Comparison of ENCODE assay signal across 8 cellular contexts in genomic region chr3:125055913-125056705, GRCh38. TPM values are rescaled to one million over a fixed set of nuclear protein-coding genes. Genes with fewer than 3 reads are reported as not detected.
DNase-seq lines count a peak whose midpoint lies in the region; ATAC-seq and TF ChIP-seq lines count a peak whose summit lies in the region.

TSS of gene HEG1 (minus strand) at chr3:125055997. CDS start at chr3:125055890, 107 bp downstream.

- H3K36me3 ChIP-seq in A673 (ENCODE audit: insufficient read depth, low read length, poor library complexity, severe bottlenecking), result no peaks in the 10 kb centered on the region
- H3K36me3 ChIP-seq in fibroblast of lung (ENCODE audit: control insufficient read depth, insufficient read depth, low read length), result peaks cover 2% of the 10 kb centered on the region

- no peaks in the 10 kb centered on the region for H3K9me3 Mint-ChIP-seq in natural killer cell treated with Interleukin-12 subunit alpha and Interleukin-12 subunit beta and Interleukin-15 and Interleukin-18, amount 100 ng/mL, for 72 hours

- H3K36me3 Mint-ChIP-seq in natural killer cell treated with Interleukin-12 subunit alpha and Interleukin-12 subunit beta and Interleukin-15 and Interleukin-18, amount 100 ng/mL, for 72 hours, result no peaks in the 10 kb centered on the region

- H3K27ac ChIP-seq in A673 (ENCODE audit: low read depth, low read length, poor library complexity, severe bottlenecking), result peak within 1 kb of the TSS; percentile 93
- H3K27ac ChIP-seq in fibroblast of lung (ENCODE audit: insufficient read depth, low read length), result peak within 1 kb of the TSS; percentile 87

- H4K20me1 ChIP-seq in fibroblast of lung (ENCODE audit: control insufficient read depth, extremely low read depth, insufficient read depth, low read length), result no peaks in the 10 kb centered on the region

- TF ChIP-seq CTCF in A673 (conservative IDR thresholded peaks at IDR 0.05; ENCODE audit: low read depth, low read length) (no peak), fibroblast of lung (conservative IDR thresholded peaks at IDR 0.05 in 1 of 2, IDR thresholded peaks at IDR 0.05 in 1 of 2; ENCODE audit: low read depth in 1 of 2, low read length in 2 of 2) (no peak)

- H3K9me3 ChIP-seq in A673 (ENCODE audit: low read depth, low read length, poor library complexity, severe bottlenecking) (no peaks in the 10 kb centered on the region), fibroblast of lung (ENCODE audit: control insufficient read depth, insufficient read depth, low read depth, low read length) (no peaks in the 10 kb centered on the region)

- intact Hi-C loops in A673 (cut with micrococcal nuclease; ENCODE audit: unreplicated experiment), result no loop called here

- H3K27me3 ChIP-seq in A673 (replicated peaks; ENCODE audit: insufficient read depth, low read depth, low read length, poor library complexity) (no peaks in the 10 kb centered on the region), fibroblast of lung (ENCODE audit: control insufficient read depth, insufficient read depth, low read length) (no peaks in the 10 kb centered on the region)

- ATAC-seq in GM18858 (IDR thresholded peaks at IDR 0.05; ENCODE audit: unreplicated experiment), result peak; percentile 56
- peak; percentile 45 for ATAC-seq in HG03135 (IDR thresholded peaks at IDR 0.05; ENCODE audit: unreplicated experiment)
- peak; percentile 88 for ATAC-seq in natural killer cell treated with Interleukin-12 subunit alpha and Interleukin-12 subunit beta and Interleukin-15 and Interleukin-18, amount 100 ng/mL, for 72 hours

- CTCF ChIA-PET in A673 (lab: Charles Lee), result no interaction called here

- DNase-seq in A673 (ENCODE audit: low spot score), result peak; percentile 75
- peak; percentile 53 for DNase-seq in OCI-M1 (lab: John Stamatoyannopoulos, UW)
- DNase-seq in activated T-helper 1 cell treated with anti-CD3 and anti-CD28 coated beads, Interleukin-2, amount 50 U/mL, for 16 hours (ENCODE audit: low read depth in 1 of 2, low spot score in 1 of 2), result peak; percentile 50 to 66
- peak; percentile 79 to 84 for DNase-seq in fibroblast of lung (ENCODE audit: low read depth in 2 of 2)
- peak; percentile 88 for DNase-seq in natural killer cell treated with Interleukin-12 subunit alpha and Interleukin-12 subunit beta and Interleukin-15 and Interleukin-18, amount 100 ng/mL, for 72 hours (ENCODE audit: low spot score)
- DNase-seq in stimulated activated naive CD4-positive, alpha-beta T cell treated with Interleukin-2 at 50 U/mL for 16 hours (lab: John Stamatoyannopoulos, UW), result peak; percentile 75

- peaks cover 41 to 44% of the 10 kb centered on the region in 2 donors for H3K4me1 Mint-ChIP-seq in natural killer cell treated with Interleukin-12 subunit alpha and Interleukin-12 subunit beta and Interleukin-15 and Interleukin-18, amount 100 ng/mL, for 72 hours (ENCODE audit: low read depth in 2 of 2)

- H3K27me3 Mint-ChIP-seq in natural killer cell treated with Interleukin-12 subunit alpha and Interleukin-12 subunit beta and Interleukin-15 and Interleukin-18, amount 100 ng/mL, for 72 hours, result peaks cover 9 to 12% of the 10 kb centered on the region in 2 donors

- H3K9ac ChIP-seq in fibroblast of lung (ENCODE audit: insufficient read depth, low read length), result peak within 1 kb of the TSS; percentile 85

- H3K4me3 ChIP-seq in A673 (ENCODE audit: low read depth, low read length, poor library complexity, severe bottlenecking) (peak within 1 kb of the TSS; percentile 61), fibroblast of lung (replicated peaks in 1 of 4; ENCODE audit: control extremely low read depth in 1 of 4, insufficient read depth in 1 of 4, low read depth in 3 of 4, low read length in 4 of 4) (peak within 1 kb of the TSS; percentile 65 to 97 (median 84))

- H3K4me1 ChIP-seq in A673 (ENCODE audit: insufficient read depth, low read length, poor library complexity, severe bottlenecking) (peaks cover 33% of the 10 kb centered on the region), fibroblast of lung (ENCODE audit: control insufficient read depth, extremely low read depth, insufficient read depth, low read length) (peaks cover 28% of the 10 kb centered on the region)

- BruUV-seq in A673 (replicated peaks; lab: Mats Ljungman, UMichigan), result no TSS peak

- POLR2A ChIA-PET in A673 (lab: Charles Lee; ENCODE audit: low non-redundant PET), result interaction anchor here (0.7 kb wide), 1 partner anchor 380 kb away, joined by 3 read pairs; no protein-coding TSS in a partner anchor

- H3K27ac Mint-ChIP-seq in natural killer cell treated with Interleukin-12 subunit alpha and Interleukin-12 subunit beta and Interleukin-15 and Interleukin-18, amount 100 ng/mL, for 72 hours, result peak within 1 kb of the TSS; percentile 66 to 91

- H2AFZ ChIP-seq in fibroblast of lung (ENCODE audit: low read length), result no peak within 1 kb of the TSS

- H3K4me3 Mint-ChIP-seq in natural killer cell treated with Interleukin-12 subunit alpha and Interleukin-12 subunit beta and Interleukin-15 and Interleukin-18, amount 100 ng/mL, for 72 hours, result peak within 1 kb of the TSS; percentile 98

- H3K79me2 ChIP-seq in fibroblast of lung (ENCODE audit: control insufficient read depth, insufficient read depth, low read length), result peaks cover 37% of the 10 kb centered on the region

- peak within 1 kb of the TSS; percentile 92 for H3K4me2 ChIP-seq in fibroblast of lung (ENCODE audit: extremely low read depth, insufficient read depth, low read length)

RNA-seq across cellular contexts. Expression of gene HEG1, which starts in this region (rescaled TPM):
- total RNA-seq in A673 (2021), result 31.8 and 34.3 TPM in 2 replicates
- total RNA-seq in fibroblast of lung, result 69.9 and 137 TPM in 2 replicates
- 167 and 305 TPM in 2 replicates for polyA plus RNA-seq in fibroblast of lung
- polyA plus RNA-seq in fibroblast of lung (2012), result 103 and 232 TPM in 2 replicates
- polyA minus RNA-seq in fibroblast of lung (ENCODE audit: low replicate concordance), result 597 and 854 TPM in 2 replicates
- 10 to 100 TPM; 14.6 to 47.0 TPM for total RNA-seq in natural killer cell treated with Interleukin-12 subunit alpha and Interleukin-12 subunit beta and Interleukin-15 and Interleukin-18, amount 100 ng/mL, for 72 hours

Comparison
In these comparisons a context has a peak if more than half of its experiments do, and no peak if none do; other contexts are left out.
1. Peak in every context shown above with its lines: DNase-seq, ATAC-seq, H3K4me3 ChIP-seq and H3K27ac ChIP-seq.